10 cellular contexts compared by ENCODE assay signal in genomic region chr12:46964496-46965098, GRCh38.
A peak's percentile ranks its signal among the peaks of the same experiment; 100 is the strongest.
DNase-seq lines count a peak whose midpoint lies in the region; ATAC-seq, FAIRE-seq and TF ChIP-seq lines count a peak whose summit lies in the region.
"Had no signal": no experiment of that assay in that cellular context is flagged by ENCODE, and none has a peak within 500 bp of the region (broad histone marks: within the 10 kb centered on the region; RNA-seq: fewer than 3 reads in every experiment).

No MANE protein-coding gene starts in this region.

- peak overlapping the region; percentile 99 for H3K27ac ChIP-seq in cardiac muscle cell

- H3K27me3 Mint-ChIP-seq in progenitor cell of endocrine pancreas: no peaks in the 10 kb centered on the region
- peaks cover 6% of the 10 kb centered on the region for H3K27me3 Mint-ChIP-seq in activated T-helper 1 cell treated with anti-CD3 and anti-CD28 coated beads, Interleukin-12 subunit alpha, Interleukin-12 subunit beta, Interleukin-2, Interleukin-4 antibody, amounts not matched to agents 30 ng/mL and 10 ng/mL and 1 ng/mL, durations not matched to agents 14 hours and 24 hours and 36 hours (ENCODE audit: insufficient read depth)

- no peak for TF ChIP-seq POLR2A in H54 (IDR thresholded peaks at IDR 0.05; ENCODE audit: low read depth, low read length)

- no peaks in the 10 kb centered on the region for H3K9me3 Mint-ChIP-seq in progenitor cell of endocrine pancreas (ENCODE audit: low read depth)
- no peaks in the 10 kb centered on the region for H3K9me3 Mint-ChIP-seq in activated T-helper 1 cell treated with anti-CD3 and anti-CD28 coated beads, Interleukin-12 subunit alpha, Interleukin-12 subunit beta, Interleukin-2, Interleukin-4 antibody, amounts not matched to agents 30 ng/mL and 10 ng/mL and 1 ng/mL, durations not matched to agents 14 hours and 24 hours and 36 hours

- H3K36me3 Mint-ChIP-seq in progenitor cell of endocrine pancreas (ENCODE audit: insufficient read depth): no peaks in the 10 kb centered on the region
- no peaks in the 10 kb centered on the region for H3K36me3 Mint-ChIP-seq in activated T-helper 1 cell treated with anti-CD3 and anti-CD28 coated beads, Interleukin-12 subunit alpha, Interleukin-12 subunit beta, Interleukin-2, Interleukin-4 antibody, amounts not matched to agents 30 ng/mL and 10 ng/mL and 1 ng/mL, durations not matched to agents 14 hours and 24 hours and 36 hours (ENCODE audit: low read depth)

- FAIRE-seq in H54 (lab: Jason Lieb, UNC): peak; percentile 91
- FAIRE-seq: small intestine had no signal

- no peaks in the 10 kb centered on the region for H3K27me3 ChIP-seq in cardiac muscle cell

- no peak overlapping the region for H3K4me3 Mint-ChIP-seq in progenitor cell of endocrine pancreas (ENCODE audit: low read depth)
- no peak overlapping the region for H3K4me3 Mint-ChIP-seq in activated T-helper 1 cell treated with anti-CD3 and anti-CD28 coated beads, Interleukin-12 subunit alpha, Interleukin-12 subunit beta, Interleukin-2, Interleukin-4 antibody, amounts not matched to agents 30 ng/mL and 10 ng/mL and 1 ng/mL, durations not matched to agents 14 hours and 24 hours and 36 hours

- peak overlapping the region; percentile 38 for H3K27ac Mint-ChIP-seq in progenitor cell of endocrine pancreas
- H3K27ac Mint-ChIP-seq in activated T-helper 1 cell treated with anti-CD3 and anti-CD28 coated beads, Interleukin-12 subunit alpha, Interleukin-12 subunit beta, Interleukin-2, Interleukin-4 antibody, amounts not matched to agents 30 ng/mL and 10 ng/mL and 1 ng/mL, durations not matched to agents 14 hours and 24 hours and 36 hours: no peak overlapping the region

- TF ChIP-seq CTCF in cardiac muscle cell (IDR thresholded peaks at IDR 0.05; ENCODE audit: low read depth, low read length): no peak
- TF ChIP-seq CTCF in progenitor cell of endocrine pancreas (IDR thresholded peaks at IDR 0.05; ENCODE audit: unreplicated experiment): no peak

- peak; percentile 26 for DNase-seq in H54 (ENCODE audit: insufficient read length, low spot score)
- peak; percentile 89 for DNase-seq in amniotic epithelial cell (ENCODE audit: low read depth)
- peak; percentile 74 to 78 for DNase-seq in cardiac muscle cell (ENCODE audit: low read depth in 1 of 2, low spot score in 1 of 2)
- no peak for DNase-seq in progenitor cell of endocrine pancreas (ENCODE audit: low spot score, unreplicated experiment)
- no peak for DNase-seq in activated CD4-positive, alpha-beta T cell treated with anti-CD3 and anti-CD28 coated beads for 4 hours
- no peak for DNase-seq in activated CD8-positive, alpha-beta memory T cell treated with anti-CD3 and anti-CD28 coated beads for 24 hours
- DNase-seq in activated T-helper 1 cell treated with anti-CD3 and anti-CD28 coated beads, Interleukin-12 subunit alpha, Interleukin-12 subunit beta, Interleukin-2, Interleukin-4 antibody, amounts not matched to agents 30 ng/mL and 10 ng/mL and 1 ng/mL, durations not matched to agents 14 hours and 24 hours and 36 hours (ENCODE audit: low spot score): no peak
- DNase-seq: hypothalamus, small intestine had no signal

- H3K4me1 Mint-ChIP-seq in progenitor cell of endocrine pancreas (ENCODE audit: low read depth): peaks cover 20% of the 10 kb centered on the region
- H3K4me1 Mint-ChIP-seq in activated T-helper 1 cell treated with anti-CD3 and anti-CD28 coated beads, Interleukin-12 subunit alpha, Interleukin-12 subunit beta, Interleukin-2, Interleukin-4 antibody, amounts not matched to agents 30 ng/mL and 10 ng/mL and 1 ng/mL, durations not matched to agents 14 hours and 24 hours and 36 hours (ENCODE audit: low read depth): no peaks in the 10 kb centered on the region

- H3K36me3 ChIP-seq in cardiac muscle cell: no peaks in the 10 kb centered on the region

- H3K9me3 ChIP-seq in cardiac muscle cell (ENCODE audit: low read depth): no peaks in the 10 kb centered on the region

- no peak for ATAC-seq in HG03571 (IDR thresholded peaks at IDR 0.05; ENCODE audit: unreplicated experiment)

- intact Hi-C loops in activated T-helper 1 cell treated with anti-CD3 and anti-CD28 coated beads, Interleukin-12 subunit alpha, Interleukin-12 subunit beta, Interleukin-2, Interleukin-4 antibody, amounts not matched to agents 30 ng/mL and 10 ng/mL and 1 ng/mL, durations not matched to agents 14 hours and 24 hours and 36 hours (cut with micrococcal nuclease): no loop called here

- H3K4me1 ChIP-seq in cardiac muscle cell (ENCODE audit: low read depth): peaks cover 40% of the 10 kb centered on the region

- H3K4me3 ChIP-seq in cardiac muscle cell: no peak overlapping the region

Comparison
In these comparisons a context has a peak if more than half of its experiments do, and no peak if none do; other contexts are left out.
1. DNase-seq: peak in H54 (single experiment), amniotic epithelial cell (single experiment) and cardiac muscle cell (2 of 2); none in progenitor cell of endocrine pancreas (single experiment), activated CD4-positive, alpha-beta T cell treated with anti-CD3 and anti-CD28 coated beads for 4 hours (0 of 2), activated CD8-positive, alpha-beta memory T cell treated with anti-CD3 and anti-CD28 coated beads for 24 hours (single experiment) and activated T-helper 1 cell treated with anti-CD3 and anti-CD28 coated beads, Interleukin-12 subunit alpha, Interleukin-12 subunit beta, Interleukin-2, Interleukin-4 antibody, amounts not matched to agents 30 ng/mL and 10 ng/mL and 1 ng/mL, durations not matched to agents 14 hours and 24 hours and 36 hours (single experiment).